ENCODE assay signal across 8 cellular contexts in the genomic region with DNA sequence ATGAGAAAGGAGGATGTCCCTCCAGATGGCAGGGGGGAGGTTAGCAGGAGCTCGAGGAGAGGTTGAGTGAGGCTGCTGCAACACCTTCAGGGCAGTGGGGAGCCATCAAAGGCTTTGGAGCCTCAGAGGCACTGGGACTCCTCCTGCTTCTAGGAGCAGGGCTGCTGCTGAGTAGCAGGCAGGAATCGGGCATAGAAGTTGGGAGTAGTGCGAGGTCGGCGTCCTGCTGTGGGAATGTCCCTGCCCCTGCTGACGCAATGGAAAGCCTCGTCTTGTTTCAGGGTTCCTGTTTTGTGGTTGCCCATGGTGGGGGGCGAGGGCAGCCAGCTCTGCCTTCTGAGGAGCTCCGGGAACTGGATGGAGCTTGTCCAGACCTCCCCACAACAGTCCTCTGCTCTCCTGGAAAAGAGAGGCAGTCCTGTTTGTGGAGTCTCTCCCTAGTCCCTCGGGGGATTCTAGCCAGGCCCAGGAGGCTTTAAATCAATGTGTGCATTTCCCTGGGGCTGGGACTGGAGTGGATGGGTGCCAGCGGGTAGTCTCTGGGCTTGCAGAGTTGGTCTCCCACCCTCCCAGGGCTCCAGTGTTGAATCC.
DNase-seq lines count a peak whose midpoint lies in the region; ATAC-seq and TF ChIP-seq lines count a peak whose summit lies in the region.

No MANE protein-coding gene starts in this region.

- H3K4me1 ChIP-seq in heart right ventricle (peaks cover 57 to 99% (median 84%) of the 10 kb centered on the region in 9 donors), spleen (peaks cover 80 to 100% (median 99%) of the 10 kb centered on the region in 6 donors)
- peaks cover 35% of the 10 kb centered on the region for H3K4me1 ChIP-seq in effector memory CD4-positive, alpha-beta T cell (ENCODE audit: control insufficient read depth, insufficient read depth, low read length, poor library complexity, severe bottlenecking)

- H3K9me3 ChIP-seq in heart right ventricle (no peaks in the 10 kb centered on the region), spleen (no peaks in the 10 kb centered on the region)
- H3K9me3 ChIP-seq in effector memory CD4-positive, alpha-beta T cell (ENCODE audit: control insufficient read depth, low read length): no peaks in the 10 kb centered on the region

- no peak for TF ChIP-seq CTCF in WTC11 (IDR thresholded peaks at IDR 0.05)
- no peak for TF ChIP-seq CTCF in heart right ventricle (IDR thresholded peaks at IDR 0.05)
- TF ChIP-seq CTCF in spleen (IDR thresholded peaks at IDR 0.05 in 8 of 11, conservative IDR thresholded peaks at IDR 0.05 in 3 of 11): no peak

- in situ Hi-C loops in GM18951 (cut with MboI; ENCODE audit: low sequenced_read_pairs, unreplicated experiment): no loop called here

- ATAC-seq in WTC11: no peak
- peak in 5 of 8 donors; percentile 2 to 22 (median 7) for ATAC-seq in heart right ventricle
- ATAC-seq in HG02571 (IDR thresholded peaks at IDR 0.05; ENCODE audit: unreplicated experiment): no peak
- no peak for ATAC-seq in HG03378 (IDR thresholded peaks at IDR 0.05; ENCODE audit: unreplicated experiment)

- H3K4me3 ChIP-seq in heart right ventricle: no peak overlapping the region
- peak overlapping the region in 1 of 8 donors; percentile 79 for H3K4me3 ChIP-seq in spleen
- H3K4me3 ChIP-seq in effector memory CD4-positive, alpha-beta T cell (ENCODE audit: insufficient read depth, low read depth, low read length, poor library complexity, severe bottlenecking): no peak overlapping the region

- peak; percentile 31 for TF ChIP-seq POLR2A in GM18951 (IDR thresholded peaks at IDR 0.05; ENCODE audit: extremely low read depth, insufficient read depth, insufficient read length)
- no peak for TF ChIP-seq POLR2A in spleen (IDR thresholded peaks at IDR 0.05)

- H3K27me3 Mint-ChIP-seq in WTC11 (ENCODE audit: low read depth): peaks cover 22% of the 10 kb centered on the region

- H3K36me3 ChIP-seq in heart right ventricle (peaks cover 0 to 7% (median 0%) of the 10 kb centered on the region in 9 donors), spleen (peaks cover 0 to 23% (median 0%) of the 10 kb centered on the region in 6 donors)
- H3K36me3 ChIP-seq in effector memory CD4-positive, alpha-beta T cell (ENCODE audit: control insufficient read depth, insufficient read depth, low read length): no peaks in the 10 kb centered on the region

- H3K9me3 Mint-ChIP-seq in WTC11: no peaks in the 10 kb centered on the region

- H3K27me3 ChIP-seq in heart right ventricle: no peaks in the 10 kb centered on the region
- no peaks in the 10 kb centered on the region for H3K27me3 ChIP-seq in spleen (replicated peaks in 1 of 7)
- H3K27me3 ChIP-seq in effector memory CD4-positive, alpha-beta T cell (replicated peaks; ENCODE audit: control insufficient read depth, insufficient read depth, low read length, poor library complexity, severe bottlenecking): no peaks in the 10 kb centered on the region

- H3K4me1 Mint-ChIP-seq in WTC11: peaks cover 12% of the 10 kb centered on the region

- H3K36me3 Mint-ChIP-seq in WTC11: no peaks in the 10 kb centered on the region

- peak overlapping the region in 9 of 10 donors; percentile 16 to 95 (median 88) for H3K27ac ChIP-seq in heart right ventricle
- H3K27ac ChIP-seq in spleen: peak overlapping the region; percentile 69 to 93 (median 88)
- no peak overlapping the region for H3K27ac ChIP-seq in effector memory CD4-positive, alpha-beta T cell (ENCODE audit: insufficient read depth, low read length, poor library complexity, severe bottlenecking)

- intact Hi-C loops in heart right ventricle (cut with DNase I): loop anchor here in 1 of 10 donors (10.0 kb wide), 1 partner anchor 96 kb away; a partner anchor contains a TSS
- intact Hi-C loops in spleen (cut with DNase I; ENCODE audit: low total_unique reads): no loop called here

- H3K27ac Mint-ChIP-seq in WTC11: peak overlapping the region; percentile 6; the same call in 1 of the 2 replicates

- no peak overlapping the region for H3K4me3 Mint-ChIP-seq in WTC11

- CTCF ChIA-PET in WTC11 (lab: Charles Lee): interaction anchor here (1.3 to 1.4 kb wide), 2 partner anchors 9 to 18 kb away, joined by 4 read pairs; no protein-coding TSS in a partner anchor

- DNase-seq in WTC11 (ENCODE audit: low spot score): no peak
- DNase-seq in heart right ventricle: peak; percentile 45 to 71
- peak; percentile 91 for DNase-seq in spleen
- DNase-seq in cerebellar nuclear complex (lab: John Stamatoyannopoulos, UW): no peak
- no peak for DNase-seq in effector memory CD4-positive, alpha-beta T cell

- 63 to 66% methylated on average over 11 of the region's 11 CpGs for WGBS in heart right ventricle, 2 donors
- 4 to 31% (median 24%) methylated on average over 3 to 11 of the region's 11 CpGs for WGBS in spleen, 5 donors

- POLR2A ChIA-PET in WTC11 (lab: Charles Lee): no interaction called here

TF ChIP-seq in WTC11, 78 proteins besides CTCF, POLR2A, EP300 and RAD21 (continues in another document):
- TF ChIP-seq, protein P1, sequence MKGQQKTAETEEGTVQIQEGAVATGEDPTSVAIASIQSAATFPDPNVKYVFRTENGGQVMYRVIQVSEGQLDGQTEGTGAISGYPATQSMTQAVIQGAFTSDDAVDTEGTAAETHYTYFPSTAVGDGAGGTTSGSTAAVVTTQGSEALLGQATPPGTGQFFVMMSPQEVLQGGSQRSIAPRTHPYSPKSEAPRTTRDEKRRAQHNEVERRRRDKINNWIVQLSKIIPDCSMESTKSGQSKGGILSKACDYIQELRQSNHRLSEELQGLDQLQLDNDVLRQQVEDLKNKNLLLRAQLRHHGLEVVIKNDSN (CRISPR knock-in tag; IDR thresholded peaks at IDR 0.05): no peak
- no peak for TF ChIP-seq SOX15 (CRISPR knock-in tag; IDR thresholded peaks at IDR 0.05)
- TF ChIP-seq, protein P2, sequence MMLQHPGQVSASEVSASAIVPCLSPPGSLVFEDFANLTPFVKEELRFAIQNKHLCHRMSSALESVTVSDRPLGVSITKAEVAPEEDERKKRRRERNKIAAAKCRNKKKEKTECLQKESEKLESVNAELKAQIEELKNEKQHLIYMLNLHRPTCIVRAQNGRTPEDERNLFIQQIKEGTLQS (CRISPR knock-in tag; conservative IDR thresholded peaks at IDR 0.05): no peak
- TF ChIP-seq FOXP1 (CRISPR knock-in tag; IDR thresholded peaks at IDR 0.05; ENCODE audit: borderline replicate concordance): no peak
- no peak for TF ChIP-seq NFYB (CRISPR knock-in tag; conservative IDR thresholded peaks at IDR 0.05; ENCODE audit: low read depth)
- TF ChIP-seq, protein P3, sequence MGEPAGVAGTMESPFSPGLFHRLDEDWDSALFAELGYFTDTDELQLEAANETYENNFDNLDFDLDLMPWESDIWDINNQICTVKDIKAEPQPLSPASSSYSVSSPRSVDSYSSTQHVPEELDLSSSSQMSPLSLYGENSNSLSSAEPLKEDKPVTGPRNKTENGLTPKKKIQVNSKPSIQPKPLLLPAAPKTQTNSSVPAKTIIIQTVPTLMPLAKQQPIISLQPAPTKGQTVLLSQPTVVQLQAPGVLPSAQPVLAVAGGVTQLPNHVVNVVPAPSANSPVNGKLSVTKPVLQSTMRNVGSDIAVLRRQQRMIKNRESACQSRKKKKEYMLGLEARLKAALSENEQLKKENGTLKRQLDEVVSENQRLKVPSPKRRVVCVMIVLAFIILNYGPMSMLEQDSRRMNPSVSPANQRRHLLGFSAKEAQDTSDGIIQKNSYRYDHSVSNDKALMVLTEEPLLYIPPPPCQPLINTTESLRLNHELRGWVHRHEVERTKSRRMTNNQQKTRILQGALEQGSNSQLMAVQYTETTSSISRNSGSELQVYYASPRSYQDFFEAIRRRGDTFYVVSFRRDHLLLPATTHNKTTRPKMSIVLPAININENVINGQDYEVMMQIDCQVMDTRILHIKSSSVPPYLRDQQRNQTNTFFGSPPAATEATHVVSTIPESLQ (CRISPR knock-in tag; IDR thresholded peaks at IDR 0.05): no peak
- TF ChIP-seq, protein P4, sequence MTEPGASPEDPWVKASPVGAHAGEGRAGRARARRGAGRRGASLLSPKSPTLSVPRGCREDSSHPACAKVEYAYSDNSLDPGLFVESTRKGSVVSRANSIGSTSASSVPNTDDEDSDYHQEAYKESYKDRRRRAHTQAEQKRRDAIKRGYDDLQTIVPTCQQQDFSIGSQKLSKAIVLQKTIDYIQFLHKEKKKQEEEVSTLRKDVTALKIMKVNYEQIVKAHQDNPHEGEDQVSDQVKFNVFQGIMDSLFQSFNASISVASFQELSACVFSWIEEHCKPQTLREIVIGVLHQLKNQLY (CRISPR knock-in tag; IDR thresholded peaks at IDR 0.05): no peak
- no peak for TF ChIP-seq ZNF396 (CRISPR knock-in tag; IDR thresholded peaks at IDR 0.05; ENCODE audit: borderline replicate concordance)
- TF ChIP-seq SMAD4 (CRISPR knock-in tag; IDR thresholded peaks at IDR 0.05): no peak
- TF ChIP-seq SMAD3 (CRISPR knock-in tag; IDR thresholded peaks at IDR 0.05; ENCODE audit: borderline replicate concordance): no peak
- TF ChIP-seq, protein P5, sequence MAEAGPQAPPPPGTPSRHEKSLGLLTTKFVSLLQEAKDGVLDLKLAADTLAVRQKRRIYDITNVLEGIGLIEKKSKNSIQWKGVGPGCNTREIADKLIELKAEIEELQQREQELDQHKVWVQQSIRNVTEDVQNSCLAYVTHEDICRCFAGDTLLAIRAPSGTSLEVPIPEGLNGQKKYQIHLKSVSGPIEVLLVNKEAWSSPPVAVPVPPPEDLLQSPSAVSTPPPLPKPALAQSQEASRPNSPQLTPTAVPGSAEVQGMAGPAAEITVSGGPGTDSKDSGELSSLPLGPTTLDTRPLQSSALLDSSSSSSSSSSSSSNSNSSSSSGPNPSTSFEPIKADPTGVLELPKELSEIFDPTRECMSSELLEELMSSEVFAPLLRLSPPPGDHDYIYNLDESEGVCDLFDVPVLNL (CRISPR knock-in tag; IDR thresholded peaks at IDR 0.05; ENCODE audit: borderline replicate concordance, low read depth): no peak
- TF ChIP-seq NFE2L1 (CRISPR knock-in tag; IDR thresholded peaks at IDR 0.05): no peak

Comparison
In these comparisons a context has a peak if more than half of its experiments do, and no peak if none do; other contexts are left out.
1. ATAC-seq: peak in heart right ventricle (5 of 8); none in WTC11 (single experiment), HG02571 (single experiment) and HG03378 (single experiment).
2. DNase-seq: peak in heart right ventricle (2 of 2) and spleen (single experiment); none in WTC11 (single experiment), cerebellar nuclear complex (0 of 2) and effector memory CD4-positive, alpha-beta T cell (0 of 3).